1 cellular context compared by ENCODE assay signal in genomic region chr3:134074790-134075567, GRCh38.
TF ChIP-seq lines count a peak whose summit lies in the region.

No MANE protein-coding gene starts in this region.

TF ChIP-seq in H1, 55 proteins besides CTCF, POLR2A, EP300 and RAD21:
- TF ChIP-seq CEBPB (IDR thresholded peaks at IDR 0.05; ENCODE audit: low read depth, low read length) (no peak), SRF (IDR thresholded peaks at IDR 0.05; ENCODE audit: low read depth, low read length) (no peak), JUND (IDR thresholded peaks at IDR 0.05; ENCODE audit: low read length) (no peak), CHD1 (IDR thresholded peaks at IDR 0.05; ENCODE audit: low read depth, low read length) (no peak), ATF3 (IDR thresholded peaks at IDR 0.05; ENCODE audit: insufficient read depth, low read depth, low read length) (no peak), ASH2L (IDR thresholded peaks at IDR 0.05; ENCODE audit: low read length) (no peak), RFX5 (IDR thresholded peaks at IDR 0.05; ENCODE audit: borderline replicate concordance, low read depth, low read length) (no peak), TEAD4 (IDR thresholded peaks at IDR 0.05; ENCODE audit: low read depth, low read length) (no peak), BRCA1 (IDR thresholded peaks at IDR 0.05; ENCODE audit: low read depth, low read length) (no peak), TAF7 (optimal IDR thresholded peaks at IDR 0.05; ENCODE audit: borderline replicate concordance, low read depth, low read length) (no peak), PHF8 (conservative IDR thresholded peaks at IDR 0.05; ENCODE audit: low read depth, low read length) (no peak), EGR1 (IDR thresholded peaks at IDR 0.05; ENCODE audit: borderline replicate concordance, low read depth, low read length) (no peak), SP2 (IDR thresholded peaks at IDR 0.05; ENCODE audit: low read length) (no peak), RXRA (IDR thresholded peaks at IDR 0.05; ENCODE audit: insufficient read depth, low read depth, low read length) (no peak), RBBP5 (IDR thresholded peaks at IDR 0.05; ENCODE audit: borderline replicate concordance, low read depth, low read length) (no peak), SP4 (IDR thresholded peaks at IDR 0.05; ENCODE audit: low read length) (no peak), JUN (IDR thresholded peaks at IDR 0.05; ENCODE audit: low read depth, low read length) (no peak), SIX5 (IDR thresholded peaks at IDR 0.05; ENCODE audit: low read depth, low read length) (no peak)
TF ChIP-seq in H1: peak in this region for 0.
